8 cellular contexts compared by ENCODE assay signal in the genomic region with DNA sequence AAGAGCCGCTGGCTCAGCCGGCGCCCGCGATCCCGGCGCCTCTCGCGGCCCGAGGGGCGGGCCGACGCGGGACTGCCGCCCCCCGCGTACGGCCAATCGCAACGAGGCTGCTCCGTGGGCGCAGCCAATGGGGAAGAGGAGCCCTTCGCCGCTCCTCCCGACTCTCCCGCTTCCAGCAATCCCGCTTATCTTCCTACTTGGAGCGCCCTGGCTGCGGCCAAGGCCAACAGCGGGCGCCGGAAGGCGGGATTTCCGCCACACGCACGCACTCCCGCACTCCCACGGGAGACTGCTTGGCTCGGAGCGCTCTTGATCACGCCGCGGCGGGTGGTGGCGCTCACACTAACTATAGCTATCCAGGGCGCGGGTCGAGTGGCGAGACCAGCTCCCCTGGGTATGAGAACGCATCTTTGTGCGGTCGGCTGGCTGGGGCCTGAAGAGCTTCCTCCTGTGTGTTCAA. TPM values are rescaled to one million over a fixed set of nuclear protein-coding genes. Genes with fewer than 3 reads are reported as not detected.
DNase-seq lines count a peak whose midpoint lies in the region; ATAC-seq, FAIRE-seq and TF ChIP-seq lines count a peak whose summit lies in the region.
"Not testable (repeated sequence)": the region's sequence is repeated elsewhere in the genome, so short reads cannot be mapped to it uniquely, and the experiment has no call there.

A gene with protein sequence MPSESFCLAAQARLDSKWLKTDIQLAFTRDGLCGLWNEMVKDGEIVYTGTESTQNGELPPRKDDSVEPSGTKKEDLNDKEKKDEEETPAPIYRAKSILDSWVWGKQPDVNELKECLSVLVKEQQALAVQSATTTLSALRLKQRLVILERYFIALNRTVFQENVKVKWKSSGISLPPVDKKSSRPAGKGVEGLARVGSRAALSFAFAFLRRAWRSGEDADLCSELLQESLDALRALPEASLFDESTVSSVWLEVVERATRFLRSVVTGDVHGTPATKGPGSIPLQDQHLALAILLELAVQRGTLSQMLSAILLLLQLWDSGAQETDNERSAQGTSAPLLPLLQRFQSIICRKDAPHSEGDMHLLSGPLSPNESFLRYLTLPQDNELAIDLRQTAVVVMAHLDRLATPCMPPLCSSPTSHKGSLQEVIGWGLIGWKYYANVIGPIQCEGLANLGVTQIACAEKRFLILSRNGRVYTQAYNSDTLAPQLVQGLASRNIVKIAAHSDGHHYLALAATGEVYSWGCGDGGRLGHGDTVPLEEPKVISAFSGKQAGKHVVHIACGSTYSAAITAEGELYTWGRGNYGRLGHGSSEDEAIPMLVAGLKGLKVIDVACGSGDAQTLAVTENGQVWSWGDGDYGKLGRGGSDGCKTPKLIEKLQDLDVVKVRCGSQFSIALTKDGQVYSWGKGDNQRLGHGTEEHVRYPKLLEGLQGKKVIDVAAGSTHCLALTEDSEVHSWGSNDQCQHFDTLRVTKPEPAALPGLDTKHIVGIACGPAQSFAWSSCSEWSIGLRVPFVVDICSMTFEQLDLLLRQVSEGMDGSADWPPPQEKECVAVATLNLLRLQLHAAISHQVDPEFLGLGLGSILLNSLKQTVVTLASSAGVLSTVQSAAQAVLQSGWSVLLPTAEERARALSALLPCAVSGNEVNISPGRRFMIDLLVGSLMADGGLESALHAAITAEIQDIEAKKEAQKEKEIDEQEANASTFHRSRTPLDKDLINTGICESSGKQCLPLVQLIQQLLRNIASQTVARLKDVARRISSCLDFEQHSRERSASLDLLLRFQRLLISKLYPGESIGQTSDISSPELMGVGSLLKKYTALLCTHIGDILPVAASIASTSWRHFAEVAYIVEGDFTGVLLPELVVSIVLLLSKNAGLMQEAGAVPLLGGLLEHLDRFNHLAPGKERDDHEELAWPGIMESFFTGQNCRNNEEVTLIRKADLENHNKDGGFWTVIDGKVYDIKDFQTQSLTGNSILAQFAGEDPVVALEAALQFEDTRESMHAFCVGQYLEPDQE (N-terminal part only) (minus strand): TSS at position 51 of the 460 bp plus-strand sequence. CDS start 746 bp downstream, outside the sequence.

- not testable (repeated sequence) for H2AFZ ChIP-seq in DND-41 (ENCODE audit: low read depth, low read length)
- peak within 1 kb of the TSS; percentile 52 for H2AFZ ChIP-seq in mammary epithelial cell (ENCODE audit: low read depth, low read length)

- in situ Hi-C loops in mammary epithelial cell (cut with MboI; ENCODE audit: low sequenced_read_pairs in 2 of 2), result not testable (repeated sequence)

- no CpG with 5 or more reads among the region's 52 CpGs for WGBS in mammary epithelial cell (ENCODE audit: low coverage, missing lambda C conversion rate)
- WGBS in lung, 2 donors, result no CpG with 5 or more reads among the region's 52 CpGs
- no CpG with 5 or more reads among the region's 52 CpGs for WGBS in psoas muscle, 3 donors

- H3K4me3 ChIP-seq in DND-41 (ENCODE audit: low read depth in 1 of 2, low read length in 2 of 2), result peak within 1 kb of the TSS in 1 of 2 experiments; percentile 49; a peak in 3 of 4 replicates
- peak within 1 kb of the TSS in 2 of 3 experiments; percentile 38 to 39 for H3K4me3 ChIP-seq in mammary epithelial cell (replicated peaks in 1 of 3; ENCODE audit: insufficient read depth in 1 of 3, low read depth in 2 of 3, low read length in 3 of 3)
- not testable (repeated sequence) for H3K4me3 ChIP-seq in lung
- H3K4me3 ChIP-seq in psoas muscle, result peak within 1 kb of the TSS; percentile 55
- peak within 1 kb of the TSS; percentile 40 for H3K4me3 ChIP-seq in upper lobe of right lung

- H3K4me1 Mint-ChIP-seq in activated CD4-positive, alpha-beta T cell treated with anti-CD3 and anti-CD28 coated beads, Interleukin-2, amount 10 ng/mL, durations not matched to agents 7 days and 5 days, result not testable (repeated sequence)

- H3K36me3 Mint-ChIP-seq in activated CD4-positive, alpha-beta T cell treated with anti-CD3 and anti-CD28 coated beads, Interleukin-2, amount 10 ng/mL, durations not matched to agents 7 days and 5 days (ENCODE audit: low read depth), result peaks cover 10% of the 10 kb centered on the region

- not testable (repeated sequence) for FAIRE-seq in frontal cortex (lab: Jason Lieb, UNC)

- peak within 1 kb of the TSS; percentile 85 for H3K27ac Mint-ChIP-seq in activated CD4-positive, alpha-beta T cell treated with anti-CD3 and anti-CD28 coated beads, Interleukin-2, amount 10 ng/mL, durations not matched to agents 7 days and 5 days

- peak within 1 kb of the TSS; percentile 39; the same call in 1 of the 2 replicates for H3K9ac ChIP-seq in DND-41 (ENCODE audit: low read depth, low read length)
- not testable (repeated sequence) for H3K9ac ChIP-seq in mammary epithelial cell (ENCODE audit: insufficient read depth, low read length)

- H3K36me3 ChIP-seq in DND-41 (ENCODE audit: insufficient read depth, low read length); mammary epithelial cell (ENCODE audit: insufficient read depth, low read length); lung (ENCODE audit: control insufficient read depth in 2 of 2, insufficient read depth in 2 of 2, low read length in 2 of 2); upper lobe of right lung: not testable (repeated sequence)
- peaks cover 0 to 12% of the 10 kb centered on the region in 2 donors for H3K36me3 ChIP-seq in psoas muscle (ENCODE audit: insufficient read depth in 1 of 2, low read depth in 1 of 2)

- H3K9me3 ChIP-seq in DND-41 (ENCODE audit: insufficient read depth, low read length, severe bottlenecking); mammary epithelial cell (replicated peaks; ENCODE audit: insufficient read depth, low read length); lung (ENCODE audit: control insufficient read depth in 2 of 2, insufficient read depth in 1 of 2, low read length in 1 of 2); psoas muscle; upper lobe of right lung: not testable (repeated sequence)

- DNase-seq in DND-41; M059J (ENCODE audit: low read depth); activated CD4-positive, alpha-beta T cell treated with anti-CD3 and anti-CD28 coated beads, Interleukin-2, amount 10 ng/mL, durations not matched to agents 7 days and 5 days; mammary epithelial cell; frontal cortex (ENCODE audit: low spot score in 2 of 2); lung (ENCODE audit: low spot score); psoas muscle; upper lobe of right lung: not testable (repeated sequence)

- not testable (repeated sequence) for H3K79me2 ChIP-seq in DND-41 (ENCODE audit: insufficient read depth, low read length)
- H3K79me2 ChIP-seq in mammary epithelial cell (ENCODE audit: insufficient read depth, low read length), result peaks cover 13% of the 10 kb centered on the region

- dilution Hi-C loops in mammary epithelial cell (cut with HindIII; ENCODE audit: low sequenced_read_pairs), result not testable (repeated sequence)

- not testable (repeated sequence) for H3K27me3 Mint-ChIP-seq in activated CD4-positive, alpha-beta T cell treated with anti-CD3 and anti-CD28 coated beads, Interleukin-2, amount 10 ng/mL, durations not matched to agents 7 days and 5 days

- not testable (repeated sequence) for H3K27ac ChIP-seq in DND-41 (ENCODE audit: low read length); mammary epithelial cell (ENCODE audit: insufficient read depth, low read depth, low read length); lung (ENCODE audit: low read depth in 1 of 2, low read length in 1 of 2); upper lobe of right lung
- H3K27ac ChIP-seq in psoas muscle, result peak within 1 kb of the TSS; percentile 36

- not testable (repeated sequence) for ATAC-seq in DND-41 (ENCODE audit: insufficient read depth, low read depth); lung (ENCODE audit: insufficient read depth, low FRiP score); psoas muscle; upper lobe of right lung

- H3K9me3 Mint-ChIP-seq in activated CD4-positive, alpha-beta T cell treated with anti-CD3 and anti-CD28 coated beads, Interleukin-2, amount 10 ng/mL, durations not matched to agents 7 days and 5 days, result not testable (repeated sequence)

- BruUV-seq in mammary epithelial cell (replicated peaks; lab: Mats Ljungman, UMichigan), result not testable (repeated sequence)

- not testable (repeated sequence) for H4K20me1 ChIP-seq in DND-41 (ENCODE audit: insufficient read depth, low read length); mammary epithelial cell (ENCODE audit: insufficient read depth, low read length)

- not testable (repeated sequence) for H3K27me3 ChIP-seq in DND-41 (ENCODE audit: insufficient read depth, low read length, poor library complexity); mammary epithelial cell (ENCODE audit: insufficient read depth, low read length); lung (ENCODE audit: control insufficient read depth, insufficient read depth); psoas muscle (ENCODE audit: insufficient read depth in 3 of 3, low read length in 2 of 3); upper lobe of right lung

- intact Hi-C loops in mammary epithelial cell (cut with micrococcal nuclease); psoas muscle (cut with DNase I); upper lobe of right lung (cut with DNase I): not testable (repeated sequence)

- not testable (repeated sequence) for TF ChIP-seq CTCF in DND-41 (IDR thresholded peaks at IDR 0.05; ENCODE audit: borderline replicate concordance, extremely low read depth, low read length, poor library complexity, severe bottlenecking); mammary epithelial cell (conservative IDR thresholded peaks at IDR 0.05 in 1 of 2, IDR thresholded peaks at IDR 0.05 in 1 of 2; ENCODE audit: extremely low read depth in 1 of 2, insufficient read depth in 1 of 2, low read depth in 1 of 2, low read length in 2 of 2); lung (IDR thresholded peaks at IDR 0.05; ENCODE audit: control extremely low read depth, extremely low read depth); psoas muscle (IDR thresholded peaks at IDR 0.05); upper lobe of right lung (IDR thresholded peaks at IDR 0.05)

- peak within 1 kb of the TSS; percentile 84 for H3K4me3 Mint-ChIP-seq in activated CD4-positive, alpha-beta T cell treated with anti-CD3 and anti-CD28 coated beads, Interleukin-2, amount 10 ng/mL, durations not matched to agents 7 days and 5 days

- CTCF ChIA-PET in activated CD4-positive, alpha-beta T cell treated with anti-CD3 and anti-CD28 coated beads, Interleukin-2, amount 10 ng/mL, durations not matched to agents 7 days and 5 days (lab: Charles Lee); mammary epithelial cell (lab: Charles Lee; ENCODE audit: low non-redundant PET): not testable (repeated sequence)

- POLR2A ChIA-PET in activated CD4-positive, alpha-beta T cell treated with anti-CD3 and anti-CD28 coated beads, Interleukin-2, amount 10 ng/mL, durations not matched to agents 7 days and 5 days (lab: Charles Lee), result not testable (repeated sequence)

- peak within 1 kb of the TSS; percentile 44; the same call in 1 of the 2 replicates for H3K4me2 ChIP-seq in DND-41 (ENCODE audit: insufficient read depth, low read length)
- not testable (repeated sequence) for H3K4me2 ChIP-seq in mammary epithelial cell (ENCODE audit: insufficient read depth, low read depth, low read length)

- not testable (repeated sequence) for H3K4me1 ChIP-seq in DND-41 (ENCODE audit: insufficient read depth, low read length); mammary epithelial cell (ENCODE audit: insufficient read depth, low read length); lung (ENCODE audit: control insufficient read depth in 2 of 2, insufficient read depth in 2 of 2, low read length in 2 of 2); psoas muscle; upper lobe of right lung

RNA-seq across cellular contexts. Expression of the gene that starts here (rescaled TPM):
- total RNA-seq in M059J (2014; rRNA removed; shearing (Covaris generic)), result 9.9 and 21.0 TPM in 2 replicates
- total RNA-seq in activated CD4-positive, alpha-beta T cell treated with anti-CD3 and anti-CD28 coated beads, Interleukin-2, amount 10 ng/mL, durations not matched to agents 7 days and 5 days, result 10 to 100 TPM; 47.8 to 48.2 TPM
- total RNA-seq in mammary epithelial cell (10 to 100 TPM; 63.7 to 77.2 TPM), frontal cortex (65.2 TPM), lung (10 to 100 TPM; 57.5 to 76.0 TPM), psoas muscle (10 to 100 TPM; 40.3 to 59.7 (median 44.1) TPM), upper lobe of right lung (56.9 TPM)
- polyA plus RNA-seq in mammary epithelial cell (16.1 TPM), lung (10 to 100 TPM; 17.9 to 22.1 TPM), psoas muscle (10 to 100 TPM; 23.9 to 44.9 (median 37.7) TPM)
- 108 TPM for polyA minus RNA-seq in mammary epithelial cell
